16 cellular contexts compared by ENCODE assay signal in the genomic region with DNA sequence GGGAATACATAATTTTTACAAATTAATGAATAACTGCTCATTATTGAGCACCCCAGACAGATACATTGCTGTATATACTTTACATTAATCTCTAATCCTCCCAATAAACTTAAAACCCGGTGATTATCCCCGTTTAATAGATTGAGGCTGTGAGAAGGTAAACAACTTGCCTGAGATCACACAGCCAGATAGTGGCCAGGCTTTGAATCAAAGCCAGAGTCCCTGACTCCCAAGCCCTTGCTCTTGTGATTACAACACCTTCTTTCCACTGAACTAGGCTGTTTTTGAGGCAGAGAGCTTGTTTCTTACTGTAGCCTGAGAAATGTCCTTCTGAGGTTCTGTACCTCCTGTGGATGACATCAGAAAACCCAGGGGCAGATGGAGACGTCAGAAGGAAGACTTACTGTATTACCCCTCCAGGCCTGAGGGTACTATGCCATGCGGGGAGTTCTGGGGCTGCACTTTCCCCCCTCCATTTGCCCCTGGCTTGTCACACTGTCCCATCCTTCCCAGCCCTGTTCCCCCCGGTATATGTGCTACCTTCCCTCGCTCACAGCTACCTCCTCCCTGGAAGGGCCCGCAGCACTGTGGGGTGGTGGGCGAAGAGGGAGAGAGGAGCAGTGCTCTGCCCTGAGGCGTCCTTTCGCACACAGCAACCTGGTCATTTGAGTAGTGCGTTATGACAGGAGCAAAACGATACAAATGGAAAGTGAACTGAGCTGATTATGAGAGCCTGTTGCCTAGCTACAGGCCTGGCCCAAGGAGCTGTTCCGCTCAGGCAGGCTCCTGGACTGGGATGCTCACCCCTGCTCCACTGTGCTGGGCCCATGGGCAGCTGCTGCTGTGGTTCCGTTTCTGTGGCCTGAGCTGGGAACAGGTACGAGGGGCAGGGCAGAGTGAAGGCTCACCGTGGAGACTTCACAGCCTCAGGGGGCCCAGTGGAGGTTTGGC. TPM values are rescaled to one million over a fixed set of nuclear protein-coding genes. Genes with fewer than 3 reads are reported as not detected.
DNase-seq lines count a peak whose midpoint lies in the region; ATAC-seq and TF ChIP-seq lines count a peak whose summit lies in the region.
"Had no signal": no experiment of that assay in that cellular context is flagged by ENCODE, and none has a peak within 500 bp of the region (broad histone marks: within the 10 kb centered on the region; RNA-seq: fewer than 3 reads in every experiment).

No MANE protein-coding gene starts in this region.

- WGBS in right lobe of liver (ENCODE audit: insufficient coverage, low coverage, low lambda C conversion rate, missing lambda C conversion rate): 27% methylated on average over 6 of the region's 16 CpGs
- WGBS in aorta, 2 donors: 77 to 79% methylated on average over 16 of the region's 16 CpGs

- no peak for TF ChIP-seq POLR2A in right lobe of liver (IDR thresholded peaks at IDR 0.05)

- H3K4me3 Mint-ChIP-seq in activated CD4-positive, alpha-beta memory T cell treated with anti-CD3 and anti-CD28 coated beads for 36 hours: peak overlapping the region; percentile 49
- H3K4me3 Mint-ChIP-seq: activated naive CD8-positive, alpha-beta T cell treated with anti-CD3 and anti-CD28 coated beads for 36 hours; H9 had no signal

- in situ Hi-C loops in brain microvascular endothelial cell (cut with HindIII; ENCODE audit: low pct_ligation_motif_present, low sequenced_read_pairs): loop anchor here (25.0 kb wide), 1 partner anchor 98 kb away; no protein-coding TSS in a partner anchor

- H3K9me3 ChIP-seq in right lobe of liver: no peaks in the 10 kb centered on the region
- H3K9me3 ChIP-seq in aorta (ENCODE audit: control insufficient read depth, low read length): no peaks in the 10 kb centered on the region
- H3K9me3 ChIP-seq: heart right ventricle, right atrium auricular region had no signal

- intact Hi-C loops in activated CD4-positive, alpha-beta memory T cell treated with anti-CD3 and anti-CD28 coated beads for 36 hours (cut with micrococcal nuclease): loop anchor here (1.0 to 10.0 kb wide), 2 partner anchors 22 to 420 kb away; no protein-coding TSS in a partner anchor
- intact Hi-C loops in right lobe of liver (cut with DNase I): no loop called here
- intact Hi-C loops in aorta (cut with DNase I): no loop called here

- DNase-seq in AG10803 (ENCODE audit: low read depth): peak; percentile 34
- DNase-seq in DMS79 (lab: John Stamatoyannopoulos, UW): peak; percentile 47
- DNase-seq in activated CD4-positive, alpha-beta memory T cell treated with anti-CD3 and anti-CD28 coated beads for 36 hours: peak; percentile 52
- DNase-seq in right lobe of liver: no peak
- no peak for DNase-seq in SHP77 (lab: John Stamatoyannopoulos, UW)
- DNase-seq in aorta: no peak
- no peak for DNase-seq in brain microvascular endothelial cell
- DNase-seq in SHP77 treated with DMSO at 0.1 percent for 48 hours (lab: John Stamatoyannopoulos, UW): no peak
- DNase-seq: activated CD4-positive, alpha-beta T cell treated with anti-CD3 and anti-CD28 coated beads for 1 hour; activated naive CD8-positive, alpha-beta T cell treated with anti-CD3 and anti-CD28 coated beads for 36 hours; H9; heart right ventricle; KG1; mammary epithelial cell had no signal

- no peaks in the 10 kb centered on the region for H3K9me3 Mint-ChIP-seq in activated CD4-positive, alpha-beta memory T cell treated with anti-CD3 and anti-CD28 coated beads for 36 hours
- H3K9me3 Mint-ChIP-seq: activated naive CD8-positive, alpha-beta T cell treated with anti-CD3 and anti-CD28 coated beads for 36 hours; H9 had no signal

- ATAC-seq in right lobe of liver: peak; percentile 30 to 64 (median 50)
- no peak for ATAC-seq in aorta (ENCODE audit: low FRiP score)
- ATAC-seq: heart right ventricle had no signal

- peaks cover 59% of the 10 kb centered on the region for H3K4me1 Mint-ChIP-seq in activated CD4-positive, alpha-beta memory T cell treated with anti-CD3 and anti-CD28 coated beads for 36 hours (ENCODE audit: low read depth)

- TF ChIP-seq CTCF in AG10803 (conservative IDR thresholded peaks at IDR 0.05; ENCODE audit: low read length) (no peak), right lobe of liver (IDR thresholded peaks at IDR 0.05) (no peak), brain microvascular endothelial cell (IDR thresholded peaks at IDR 0.05; ENCODE audit: low read depth, low read length, missing control alignments) (no peak)

- no peak overlapping the region for H3K27ac ChIP-seq in right lobe of liver
- no peak overlapping the region for H3K27ac ChIP-seq in aorta (ENCODE audit: low read depth in 1 of 2, low read length in 2 of 2)
- no peak overlapping the region for H3K27ac ChIP-seq in brain microvascular endothelial cell
- H3K27ac ChIP-seq: C4-2B, right atrium auricular region had no signal

- H3K4me3 ChIP-seq in AG10803 (ENCODE audit: low read length) (no peak overlapping the region), right lobe of liver (no peak overlapping the region), aorta (ENCODE audit: low read length in 2 of 2) (no peak overlapping the region), brain microvascular endothelial cell (ENCODE audit: low read depth, low read length) (no peak overlapping the region)
- H3K4me3 ChIP-seq: right atrium auricular region had no signal

- peak overlapping the region; percentile 83 for H3K27ac Mint-ChIP-seq in activated CD4-positive, alpha-beta memory T cell treated with anti-CD3 and anti-CD28 coated beads for 36 hours
- H3K27ac Mint-ChIP-seq: activated naive CD8-positive, alpha-beta T cell treated with anti-CD3 and anti-CD28 coated beads for 36 hours; H9 had no signal

- no peaks in the 10 kb centered on the region for H3K27me3 Mint-ChIP-seq in activated CD4-positive, alpha-beta memory T cell treated with anti-CD3 and anti-CD28 coated beads for 36 hours
- H3K27me3 Mint-ChIP-seq: activated naive CD8-positive, alpha-beta T cell treated with anti-CD3 and anti-CD28 coated beads for 36 hours had no signal

- CTCF ChIA-PET in activated CD4-positive, alpha-beta memory T cell treated with anti-CD3 and anti-CD28 coated beads for 36 hours (lab: Charles Lee): interaction anchor here (0.8 to 19.7 kb wide), 7 partner anchors 7 to 245 kb away, joined by 3 to 920 read pairs (median 5); partner anchors contain the start of gene RBM15

- peaks cover 5% of the 10 kb centered on the region for H3K36me3 Mint-ChIP-seq in activated CD4-positive, alpha-beta memory T cell treated with anti-CD3 and anti-CD28 coated beads for 36 hours
- H3K36me3 Mint-ChIP-seq: activated naive CD8-positive, alpha-beta T cell treated with anti-CD3 and anti-CD28 coated beads for 36 hours had no signal

- H3K27me3 ChIP-seq in right lobe of liver (peaks cover 0 to 5% of the 10 kb centered on the region in 2 donors), aorta (ENCODE audit: control insufficient read depth in 1 of 2, insufficient read depth in 2 of 2, low read length in 1 of 2) (no peaks in the 10 kb centered on the region), brain microvascular endothelial cell (replicated peaks) (peaks cover 34% of the 10 kb centered on the region)
- H3K27me3 ChIP-seq: right atrium auricular region had no signal

- H3K36me3 ChIP-seq in right lobe of liver (no peaks in the 10 kb centered on the region), aorta (ENCODE audit: control insufficient read depth in 1 of 2, insufficient read depth in 2 of 2, low read length in 1 of 2) (no peaks in the 10 kb centered on the region), brain microvascular endothelial cell (replicated peaks) (no peaks in the 10 kb centered on the region)
- H3K36me3 ChIP-seq: right atrium auricular region had no signal

- H3K4me1 ChIP-seq in right lobe of liver (peaks cover 0 to 21% (median 0%) of the 10 kb centered on the region in 4 donors), aorta (ENCODE audit: control insufficient read depth in 1 of 2, insufficient read depth in 2 of 2, low read length in 2 of 2) (no peaks in the 10 kb centered on the region)

- POLR2A ChIA-PET in activated CD4-positive, alpha-beta memory T cell treated with anti-CD3 and anti-CD28 coated beads for 36 hours (lab: Charles Lee): interaction anchor here (1.1 to 2.6 kb wide), 2 partner anchors 21 to 124 kb away, joined by 3 to 14 read pairs; no protein-coding TSS in a partner anchor

RNA-seq across cellular contexts. Expression of gene KCNC4, which starts 4.6 kb away (rescaled TPM):
- 10 to 100 TPM; 15.0 to 15.1 TPM for total RNA-seq in activated CD4-positive, alpha-beta memory T cell treated with anti-CD3 and anti-CD28 coated beads for 36 hours
- 1 to 10 TPM in 4 of 6 experiments, under 1 TPM in 2; 0.37 to 4.4 (median 1.7) TPM for total RNA-seq in right lobe of liver
- 10 to 100 TPM; 18.2 to 22.6 TPM for total RNA-seq in aorta
- 1 to 10 TPM in 1 of 2 donors, under 1 TPM in 1; 0.75 to 4.8 TPM for polyA plus RNA-seq in aorta

Comparison
In these comparisons a context has a peak if more than half of its experiments do, and no peak if none do; other contexts are left out.
1. DNase-seq: peak in AG10803 (single experiment), DMS79 (single experiment) and activated CD4-positive, alpha-beta memory T cell treated with anti-CD3 and anti-CD28 coated beads for 36 hours (single experiment); none in right lobe of liver (0 of 3), SHP77 (0 of 2), aorta (0 of 2), brain microvascular endothelial cell (single experiment) and SHP77 treated with DMSO at 0.1 percent for 48 hours (single experiment).